In genomic region chr19:5246554-5247155, GRCh38 we compare ENCODE assay signal across 16 cellular contexts.
DNase-seq lines count a peak whose midpoint lies in the region; ATAC-seq, FAIRE-seq and TF ChIP-seq lines count a peak whose summit lies in the region.
"Had no signal": no experiment of that assay in that cellular context is flagged by ENCODE, and none has a peak within 500 bp of the region (broad histone marks: within the 10 kb centered on the region; RNA-seq: fewer than 3 reads in every experiment).

No MANE protein-coding gene starts in this region.

- DNase-seq in activated CD4-positive, alpha-beta T cell treated with anti-CD3 and anti-CD28 coated beads for 24 hours (ENCODE audit: low read depth in 2 of 2) = peak; percentile 1 to 4
- no peak for DNase-seq in activated CD4-positive, alpha-beta T cell treated with anti-CD3 and anti-CD28 coated beads for 4 hours
- DNase-seq in GM12891 (ENCODE audit: insufficient read length, low spot score) = no peak
- DNase-seq in activated naive CD4-positive, alpha-beta T cell treated with anti-CD3 and anti-CD28 coated beads, Interleukin-2, amount 50 U/mL, for 16 hours = peak; percentile 26
- peak; percentile 25 to 44 for DNase-seq in stimulated activated CD4-positive, alpha-beta T cell treated with anti-CD3 and anti-CD28 coated beads, Interleukin-2, amount 100 ng/mL, for 24 hours
- DNase-seq in NCI-H2029 (lab: John Stamatoyannopoulos, UW) = no peak
- no peak for DNase-seq in GM03348 (ENCODE audit: low spot score)
- DNase-seq: BE2C; cerebellar nuclear complex; effector CD8-positive, alpha-beta T cell; NCI-H1417; NCI-H69; nucleus accumbens; T-helper 17 cell had no signal

- no peak for FAIRE-seq in GM12891 (lab: Jason Lieb, UNC)
- FAIRE-seq: GM12892 had no signal

- no peak for TF ChIP-seq POLR2A in GM12891 (IDR thresholded peaks at IDR 0.05; ENCODE audit: low read depth, low read length)

- no peak for ATAC-seq in GM21515 (IDR thresholded peaks at IDR 0.05; ENCODE audit: unreplicated experiment)
- ATAC-seq: T-helper 17 cell had no signal

TF ChIP-seq in GM12891, 5 proteins besides CTCF, POLR2A, EP300 and RAD21:
- TF ChIP-seq POU2F2 (IDR thresholded peaks at IDR 0.05; ENCODE audit: low read depth, low read length) (0 out of 2 replicates have a peak, but pooled peaks have one; percentile 22), POLR2AphosphoS5 (IDR thresholded peaks at IDR 0.05; ENCODE audit: low read depth, low read length) (no peak), SPI1 (IDR thresholded peaks at IDR 0.05; ENCODE audit: low read depth, low read length) (no peak), TAF1 (IDR thresholded peaks at IDR 0.05; ENCODE audit: low read depth, low read length) (no peak), PAX5 (IDR thresholded peaks at IDR 0.05; ENCODE audit: insufficient read depth, low read length, severe bottlenecking) (no peak)

Comparison
In these comparisons a context has a peak if more than half of its experiments do, and no peak if none do; other contexts are left out.
1. DNase-seq: peak in activated CD4-positive, alpha-beta T cell treated with anti-CD3 and anti-CD28 coated beads for 24 hours (2 of 2), activated naive CD4-positive, alpha-beta T cell treated with anti-CD3 and anti-CD28 coated beads, Interleukin-2, amount 50 U/mL, for 16 hours (single experiment) and stimulated activated CD4-positive, alpha-beta T cell treated with anti-CD3 and anti-CD28 coated beads, Interleukin-2, amount 100 ng/mL, for 24 hours (2 of 2); none in activated CD4-positive, alpha-beta T cell treated with anti-CD3 and anti-CD28 coated beads for 4 hours (0 of 2), GM12891 (single experiment), NCI-H2029 (single experiment) and GM03348 (single experiment).